21 cellular contexts compared by ENCODE assay signal in the genomic region with DNA sequence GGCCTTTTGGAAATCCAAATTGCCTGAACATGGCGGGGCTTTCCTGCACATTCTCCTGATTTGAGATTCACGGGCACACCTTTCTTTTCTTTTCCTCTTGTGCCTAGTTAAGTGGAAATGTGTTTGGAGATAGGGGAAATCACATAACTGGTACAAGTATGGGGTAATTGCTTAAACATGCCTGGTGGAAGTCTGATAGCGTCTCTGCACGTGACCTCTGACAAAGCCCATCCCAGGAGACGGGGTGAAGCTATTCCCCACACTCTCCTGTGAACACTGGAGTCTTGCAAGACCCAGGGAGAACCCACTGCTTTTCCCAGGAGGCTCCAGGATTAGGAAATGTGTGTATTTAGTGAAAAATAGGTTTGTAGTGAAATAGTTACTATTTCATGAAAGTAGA. TPM values are rescaled to one million over a fixed set of nuclear protein-coding genes. Genes with fewer than 3 reads are reported as not detected.
"Had no signal": no experiment of that assay in that cellular context is flagged by ENCODE, and none has a peak within 500 bp of the region (broad histone marks: within the 10 kb centered on the region; RNA-seq: fewer than 3 reads in every experiment).

No MANE protein-coding gene starts in this region.

- H3K27ac ChIP-seq: esophagus squamous epithelium, neutrophil, pancreas, right lobe of liver, thyroid gland had no signal

- H3K4me1 ChIP-seq: pancreas had no signal

- H3K4me3 ChIP-seq: esophagus squamous epithelium, mucosa of descending colon, pancreas, right lobe of liver, thyroid gland had no signal

- DNase-seq: cerebellar nuclear complex; cortex of kidney; effector memory CD8-positive, alpha-beta T cell; erythroblast; esophagus squamous epithelium; head of caudate nucleus; kidney; mesenchymal stem cell; mucosa of descending colon; naive B cell; pancreas; retina; right lobe of liver; stimulated activated CD4-positive, alpha-beta T cell treated with anti-CD3 and anti-CD28 coated beads, Interleukin-4, amount 100 ng/mL, for 4 hours; stimulated activated naive B cell treated with anti-CD40 and anti-IgM and Interleukin-4, amounts not matched to agents 10 μg/mL and 1 μg/mL and 100 μg/mL, for 72 hours; stimulated activated naive CD8-positive, alpha-beta T cell treated with anti-CD3 and anti-CD28 coated beads, Interleukin-15, amount 100 ng/mL, for 72 hours; thyroid gland; trophoblast cell had no signal

- ATAC-seq: effector memory CD8-positive, alpha-beta T cell; left lobe of liver; mucosa of descending colon; natural killer cell treated with Interleukin-12 subunit alpha and Interleukin-12 subunit beta and Interleukin-15 and Interleukin-18, amount 100 ng/mL, for 72 hours; pancreas; right lobe of liver; stimulated activated naive B cell treated with anti-CD40 and anti-IgM and Interleukin-4, amounts not matched to agents 10 μg/mL and 1 μg/mL and 100 μg/mL, for 72 hours; stimulated activated naive CD8-positive, alpha-beta T cell treated with anti-CD3 and anti-CD28 coated beads, Interleukin-15, amount 100 ng/mL, for 72 hours had no signal

- H3K9me3 ChIP-seq: esophagus squamous epithelium, mucosa of descending colon, pancreas, right lobe of liver, thyroid gland had no signal

- H3K27me3 ChIP-seq: esophagus squamous epithelium, pancreas, right lobe of liver, thyroid gland had no signal

RNA-seq across cellular contexts. Expression of a gene that starts 2.9 kb away (rescaled TPM):
- total RNA-seq: left lobe of liver, right lobe of liver had no signal
